ENCODE assay signal across 21 cellular contexts in genomic region chr4:5728451-5728850, GRCh38. TPM values are rescaled to one million over a fixed set of nuclear protein-coding genes. Genes with fewer than 3 reads are reported as not detected.
DNase-seq lines count a peak whose midpoint lies in the region; ATAC-seq, FAIRE-seq and TF ChIP-seq lines count a peak whose summit lies in the region.
"Had no signal": no experiment of that assay in that cellular context is flagged by ENCODE, and none has a peak within 500 bp of the region (broad histone marks: within the 10 kb centered on the region; RNA-seq: fewer than 3 reads in every experiment).

No MANE protein-coding gene starts in this region.

- H4K91ac ChIP-seq in H9 (ENCODE audit: insufficient read length, low read depth, low read length): no peak overlapping the region

- H3K14ac ChIP-seq in H9 (ENCODE audit: insufficient read depth, low read length): no peak overlapping the region

- H3K27ac Mint-ChIP-seq in H9: no peak overlapping the region
- H3K27ac Mint-ChIP-seq: CD4-positive, alpha-beta T cell had no signal

- no TSS peak for BruUV-seq in K562 (replicated peaks; lab: Mats Ljungman, UMichigan)

- no peak for TF ChIP-seq RAD21 in K562 (CRISPR knock-in tag; conservative IDR thresholded peaks at IDR 0.05 in 1 of 2, IDR thresholded peaks at IDR 0.05 in 1 of 2)

- no peak overlapping the region for H2BK120ac ChIP-seq in H9 (ENCODE audit: low read depth, low read length, poor library complexity, severe bottlenecking)

- peaks cover 23 to 49% (median 33%) of the 10 kb centered on the region in 3 experiments for H3K36me3 Mint-ChIP-seq in H9 (ENCODE audit: insufficient read depth in 1 of 3, low read depth in 3 of 3)

- peaks cover 0 to 2% of the 10 kb centered on the region in 2 experiments; a peak in 2 of 5 replicates for H3K9me3 Mint-ChIP-seq in H9
- H3K9me3 Mint-ChIP-seq: CD4-positive, alpha-beta T cell had no signal

- POLR2A ChIA-PET in K562 (lab: Yijun Ruan, JAX): no interaction called here

- H2BK20ac ChIP-seq in H9 (ENCODE audit: low read depth, low read length, poor library complexity, severe bottlenecking): no peak overlapping the region

- H3K9me3 ChIP-seq in K562 (replicated peaks; ENCODE audit: control insufficient read depth, insufficient read depth, low read depth, low read length) (no peaks in the 10 kb centered on the region), H9 (ENCODE audit: control insufficient read depth, low read depth, low read length) (no peaks in the 10 kb centered on the region)
- H3K9me3 ChIP-seq: A549, Caco-2 had no signal

- H3K4me1 Mint-ChIP-seq in H9: 0 out of 4 replicates have a peak, but pooled peaks cover 0 to 4% of the 10 kb centered on the region in 2 experiments

- WGBS in K562 (ENCODE audit: insufficient coverage, low coverage, missing lambda C conversion rate): 0% methylated on average over 2 of the region's 2 CpGs
- no CpG with 5 or more reads among the region's 2 CpGs for WGBS in H9 (ENCODE audit: extremely low coverage, insufficient read length, low lambda C conversion rate)

- H2AK5ac ChIP-seq in H9 (ENCODE audit: insufficient read length, low read length): no peak overlapping the region

- no peak for TF ChIP-seq POLR2A in K562 (conservative IDR thresholded peaks at IDR 0.05)

- no peak overlapping the region for H3K23ac ChIP-seq in H9 (ENCODE audit: insufficient read length, low read depth, low read length)

- FAIRE-seq in K562 (lab: Jason Lieb, UNC): no peak
- FAIRE-seq: A549, GM18507 had no signal

- H4K20me1 ChIP-seq in K562 (replicated peaks; ENCODE audit: control insufficient read depth, insufficient read depth, low read length) (no peaks in the 10 kb centered on the region), H9 (ENCODE audit: control insufficient read depth, insufficient read depth, insufficient read length) (no peaks in the 10 kb centered on the region)

- TF ChIP-seq EP300 in K562 (IDR thresholded peaks at IDR 0.05; ENCODE audit: low read length): no peak

- H4K8ac ChIP-seq in H9 (replicated peaks; ENCODE audit: insufficient read length, low read depth, low read length): no peak overlapping the region

- H3K4me3 ChIP-seq in K562: no peak overlapping the region
- H3K4me3 ChIP-seq: A549 had no signal

- H3K27me3 Mint-ChIP-seq in H9 (ENCODE audit: low read depth): no peaks in the 10 kb centered on the region; the same call in none of the 2 replicates
- H3K27me3 Mint-ChIP-seq: CD4-positive, alpha-beta T cell had no signal

- no peak overlapping the region for H3K4me2 ChIP-seq in K562 (ENCODE audit: insufficient read depth, low read length)
- H3K4me2 ChIP-seq in H9 (ENCODE audit: insufficient read depth, insufficient read length, low read length): no peak overlapping the region
- H3K4me2 ChIP-seq: A549 had no signal

- ATAC-seq in K562: no peak
- ATAC-seq: A549 had no signal

- H3K4ac ChIP-seq in H9 (ENCODE audit: low read depth, low read length): no peak overlapping the region

- H3K23me2 ChIP-seq in H9 (ENCODE audit: insufficient read length, low read depth, low read length, poor library complexity, severe bottlenecking): no peaks in the 10 kb centered on the region

- no peak overlapping the region for H3K18ac ChIP-seq in H9 (ENCODE audit: insufficient read length, low read depth, low read length)

- H2BK12ac ChIP-seq in H9 (ENCODE audit: insufficient read length, low read depth, low read length): no peak overlapping the region

- no peaks in the 10 kb centered on the region for H3K79me1 ChIP-seq in H9 (ENCODE audit: insufficient read depth, low read depth, low read length, poor library complexity, severe bottlenecking)

- CTCF ChIA-PET in K562 (lab: Yijun Ruan, JAX; ENCODE audit: low intra/inter-chr PET ratio): no interaction called here

- H2AFZ ChIP-seq in K562 (ENCODE audit: low read depth, low read length): no peak overlapping the region
- H2AFZ ChIP-seq in H9 (ENCODE audit: low read length): no peak overlapping the region

- H3K79me2 ChIP-seq in K562 (ENCODE audit: control insufficient read depth, insufficient read depth, low read length): no peaks in the 10 kb centered on the region
- H3K79me2 ChIP-seq in H9 (ENCODE audit: insufficient read depth, low read length): no peaks in the 10 kb centered on the region

- TF ChIP-seq CTCF in K562 (IDR thresholded peaks at IDR 0.05 in 2 of 3, conservative IDR thresholded peaks at IDR 0.05 in 1 of 3; ENCODE audit: insufficient read depth in 2 of 3, low read depth in 1 of 3, low read length in 3 of 3) (no peak), H9 (conservative IDR thresholded peaks at IDR 0.05) (no peak)

- H3K9me1 ChIP-seq in K562 (ENCODE audit: control insufficient read depth, insufficient read depth, low read length): peaks cover 4% of the 10 kb centered on the region

- no peak overlapping the region for H2BK5ac ChIP-seq in H9 (ENCODE audit: insufficient read length, low read length)

- DNase-seq in EH (ENCODE audit: low read depth) (peak; percentile 27), Kasumi-1 (lab: John Stamatoyannopoulos, UW) (peak; percentile 94 to 96), SKM-1 (lab: John Stamatoyannopoulos, UW; ENCODE audit: unreplicated experiment) (peak; percentile 43), K562 (ENCODE audit: extremely low read depth in 1 of 4, low spot score in 3 of 4) (no peak), islet precursor cell (no peak), H9 (no peak)
- no peak for DNase-seq in activated naive CD4-positive, alpha-beta T cell (lab: John Stamatoyannopoulos, UW)
- DNase-seq in stimulated activated CD4-positive, alpha-beta T cell treated with anti-CD3 and anti-CD28 coated beads, Interleukin-12 subunit alpha, Interleukin-12 subunit beta, amount 100 ng/mL, for 4 hours: no peak
- DNase-seq: Caco-2; CD4-positive, alpha-beta T cell; DMS 273 treated with DMSO at 0.1 percent for 48 hours; GDM1; NCI-H1417; NCI-H187; NCI-H2107; NCI-H446 treated with DMSO at 0.1 percent for 48 hours; NCI-H526 treated with DMSO at 0.1 percent for 48 hours; RPMI8226; SHP77 had no signal

- H3K27me3 ChIP-seq in K562 (ENCODE audit: control insufficient read depth in 2 of 2, insufficient read depth in 2 of 2, low read length in 2 of 2): no peaks in the 10 kb centered on the region; a peak in 1 of 5 replicates
- H3K27me3 ChIP-seq in H9 (ENCODE audit: insufficient read depth, low read length): no peaks in the 10 kb centered on the region

- H3K36me3 ChIP-seq in K562 (ENCODE audit: control insufficient read depth, insufficient read depth, low read length): no peaks in the 10 kb centered on the region

- H3K9ac ChIP-seq in K562 (ENCODE audit: insufficient read depth in 1 of 2, low read depth in 2 of 2, low read length in 2 of 2) (no peak overlapping the region), H9 (ENCODE audit: extremely low read depth, insufficient read length, low read length) (no peak overlapping the region)

- H2BK15ac ChIP-seq in H9 (ENCODE audit: low read depth, low read length): no peak overlapping the region

- H3K27ac ChIP-seq in K562 (ENCODE audit: extremely low read depth, low read depth, low read length) (no peak overlapping the region), H9 (ENCODE audit: insufficient read length, low read depth, low read length) (no peak overlapping the region)
- H3K27ac ChIP-seq: A549 had no signal

- H3K4me1 ChIP-seq in K562 (replicated peaks in 1 of 2; ENCODE audit: control insufficient read depth in 2 of 2, insufficient read depth in 2 of 2, low read length in 2 of 2) (no peaks in the 10 kb centered on the region), H9 (ENCODE audit: insufficient read depth, low read length) (no peaks in the 10 kb centered on the region)
- H3K4me1 ChIP-seq: Caco-2 had no signal

- H3K4me3 Mint-ChIP-seq in H9: no peak overlapping the region
- H3K4me3 Mint-ChIP-seq: CD4-positive, alpha-beta T cell had no signal

- no peak overlapping the region for H3T11ph ChIP-seq in H9 (ENCODE audit: low read length)

- H4K5ac ChIP-seq in H9 (ENCODE audit: insufficient read length, low read depth, low read length): no peak overlapping the region

- no peak overlapping the region for H3K56ac ChIP-seq in H9 (ENCODE audit: insufficient read length, low read depth, low read length)

- intact Hi-C loops in K562 (cut with micrococcal nuclease): no loop called here

- in situ Hi-C loops in K562 (cut with MboI): no loop called here

RNA-seq across cellular contexts. Expression of gene EVC, which starts 17.4 kb away (rescaled TPM):
- total RNA-seq in K562 (2011; cell fraction: chromatin; rRNA removed; ENCODE audit: low replicate concordance): 3.4 and 3.9 TPM in 2 replicates
- 1.3 and 1.6 TPM in 2 replicates for total RNA-seq in K562 (2011; cell fraction: nucleolus; rRNA removed)
- total RNA-seq in K562 (2011; cell fraction: nucleoplasm; rRNA removed): 1.1 and 2.0 TPM in 2 replicates
- total RNA-seq in K562 (2014; rRNA removed) (0.91 and 2.3 TPM in 2 replicates), K562 (2014; rRNA removed; fragmentation: Illumina TruSeq; extraction: Trizol) (1.1 and 1.2 TPM in 2 replicates), K562 (2015; rRNA removed; fragmentation: Illumina TruSeq; extraction: Trizol) (1.4 and 1.7 TPM in 2 replicates), K562 (2021) (3.2 and 3.4 TPM in 2 replicates), H9 (2021) (9.7 and 10.1 TPM in 2 replicates)
- polyA plus RNA-seq in K562 (2011; rRNA removed) (0.01 and 0.22 TPM in 2 replicates), K562 (2014; fragmentation: Illumina TruSeq; extraction: Trizol) (1.2 and 1.5 TPM in 2 replicates), K562 (2014; fragmentation: Nextera tagmentation; extraction: Ambion mirVana) (under 1 TPM; 0.03 to 0.08 TPM), K562 (2014; rRNA removed) (2.6 and 2.7 TPM in 2 replicates)
- polyA plus RNA-seq in K562 (2011; cell fraction: cytosol; rRNA removed): 0.01 and 0.10 TPM in 2 replicates
- polyA plus RNA-seq in K562 (2011; cell fraction: nucleus; rRNA removed): 0.03 and 1.2 TPM in 2 replicates
- 1.3 and 3.9 TPM in 2 replicates for polyA plus RNA-seq in K562 (2012)
- 0.06 and 0.18 TPM in 2 replicates for polyA minus RNA-seq in K562 (2011; rRNA and poly(A)+ RNA removed)
- polyA minus RNA-seq in K562 (2011; cell fraction: cytosol; rRNA and poly(A)+ RNA removed): 0.10 TPM in 1 of 2 replicates, not detected in the other
- polyA minus RNA-seq in K562 (2011; cell fraction: nucleus; rRNA and poly(A)+ RNA removed): 0.44 and 1.1 TPM in 2 replicates
- total RNA-seq: Caco-2 had no signal

RNA-seq across cellular contexts. Expression of gene EVC2, which starts 20.1 kb away (rescaled TPM):
- total RNA-seq in K562 (2011; cell fraction: chromatin; rRNA removed; ENCODE audit: low replicate concordance): 0.62 and 0.63 TPM in 2 replicates
- 0.26 and 0.33 TPM in 2 replicates for total RNA-seq in K562 (2011; cell fraction: nucleolus; rRNA removed)
- total RNA-seq in K562 (2011; cell fraction: nucleoplasm; rRNA removed): 0.31 and 0.51 TPM in 2 replicates
- 0.54 and 0.61 TPM in 2 replicates for total RNA-seq in K562 (2014; rRNA removed)
- 0.29 and 0.45 TPM in 2 replicates for total RNA-seq in K562 (2014; rRNA removed; fragmentation: Illumina TruSeq; extraction: Trizol)
- 0.45 and 0.51 TPM in 2 replicates for total RNA-seq in K562 (2015; rRNA removed; fragmentation: Illumina TruSeq; extraction: Trizol)
- 0.47 and 0.55 TPM in 2 replicates for total RNA-seq in K562 (2021)
- 0.03 TPM in 1 of 2 replicates, not detected in the other for polyA plus RNA-seq in K562 (2011; rRNA removed)
- polyA plus RNA-seq in K562 (2011; cell fraction: cytosol; rRNA removed): 0.01 TPM in 1 of 2 replicates, not detected in the other
- 0.10 TPM in 1 of 2 replicates, not detected in the other for polyA plus RNA-seq in K562 (2011; cell fraction: nucleus; rRNA removed)
- polyA plus RNA-seq in K562 (2012): 0.36 and 1.2 TPM in 2 replicates
- 0.26 and 0.33 TPM in 2 replicates for polyA plus RNA-seq in K562 (2014; fragmentation: Illumina TruSeq; extraction: Trizol)
- polyA plus RNA-seq in K562 (2014; fragmentation: Nextera tagmentation; extraction: Ambion mirVana): under 1 TPM in 1 of 2 experiments, not detected in 1; 0.07 TPM
- polyA plus RNA-seq in K562 (2014; rRNA removed): 0.36 and 0.42 TPM in 2 replicates
- 0.04 TPM in 1 of 2 replicates, not detected in the other for polyA minus RNA-seq in K562 (2011; rRNA and poly(A)+ RNA removed)
- polyA minus RNA-seq in K562 (2011; cell fraction: cytosol; rRNA and poly(A)+ RNA removed): not detected in 2 replicates
- polyA minus RNA-seq in K562 (2011; cell fraction: nucleus; rRNA and poly(A)+ RNA removed): 0.13 TPM in 1 of 2 replicates, not detected in the other
- total RNA-seq in H9 (2021): 7.1 and 7.8 TPM in 2 replicates
- total RNA-seq: Caco-2 had no signal

Comparison
In these comparisons a context has a peak if more than half of its experiments do, and no peak if none do; other contexts are left out.
1. DNase-seq: peak in EH (single experiment), Kasumi-1 (2 of 2) and SKM-1 (single experiment); none in K562 (0 of 4), activated naive CD4-positive, alpha-beta T cell (0 of 4), islet precursor cell (single experiment), stimulated activated CD4-positive, alpha-beta T cell treated with anti-CD3 and anti-CD28 coated beads, Interleukin-12 subunit alpha, Interleukin-12 subunit beta, amount 100 ng/mL, for 4 hours (single experiment) and H9 (single experiment).